Comparison of ENCODE assay signal across 11 cellular contexts in the genomic region with DNA sequence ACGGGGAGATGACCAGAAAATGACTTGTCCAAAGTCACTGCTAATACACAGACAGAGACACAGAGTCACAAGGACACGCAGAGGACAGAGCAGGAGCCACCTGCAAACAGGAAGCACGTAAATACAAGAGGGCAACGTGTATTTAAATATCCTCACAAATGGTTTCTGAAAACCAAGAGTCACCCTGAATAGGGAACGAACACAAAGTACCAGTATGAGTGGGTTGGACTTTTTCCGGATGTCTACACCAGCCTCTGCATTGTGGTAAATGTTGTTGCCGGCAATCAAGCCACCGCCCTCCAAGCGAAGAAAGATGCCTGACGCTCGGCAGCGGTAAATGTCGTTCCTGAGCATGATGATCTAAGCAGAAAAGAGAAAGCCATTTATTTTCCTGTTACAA. TPM values are rescaled to one million over a fixed set of nuclear protein-coding genes. Genes with fewer than 3 reads are reported as not detected.
DNase-seq lines count a peak whose midpoint lies in the region; ATAC-seq, FAIRE-seq and TF ChIP-seq lines count a peak whose summit lies in the region.
"Had no signal": no experiment of that assay in that cellular context is flagged by ENCODE, and none has a peak within 500 bp of the region (broad histone marks: within the 10 kb centered on the region; RNA-seq: fewer than 3 reads in every experiment).

No MANE protein-coding gene starts in this region.

- ATAC-seq in GM21786 (IDR thresholded peaks at IDR 0.05; ENCODE audit: unreplicated experiment), result peak; percentile 58
- ATAC-seq in mucosa of descending colon, result peak; percentile 68
- ATAC-seq in left colon, result no peak

- TF ChIP-seq CTCF in mucosa of descending colon (IDR thresholded peaks at IDR 0.05), result no peak

- DNase-seq in GM18507 (ENCODE audit: extremely low spot score, insufficient read length, low read depth), result peak; percentile 40
- peak; percentile 17 to 77 (median 47) for DNase-seq in T-helper 1 cell
- no peak for DNase-seq in mucosa of descending colon
- no peak for DNase-seq in NCI-H526 treated with DMSO at 0.1 percent for 48 hours (lab: John Stamatoyannopoulos, UW)
- no peak for DNase-seq in dedifferentiated amniotic fluid mesenchymal stem cell (ENCODE audit: extremely low spot score)
- no peak for DNase-seq in NCI-H1105 (lab: John Stamatoyannopoulos, UW)
- DNase-seq in left colon, result no peak
- DNase-seq: DMS79 treated with DMSO at 0.1 percent for 48 hours, occipital lobe had no signal

- intact Hi-C loops in mucosa of descending colon (cut with DNase I, micrococcal nuclease) (no loop called here), left colon (cut with DNase I, micrococcal nuclease) (no loop called here)

- no peaks in the 10 kb centered on the region for H3K36me3 ChIP-seq in mucosa of descending colon (ENCODE audit: low read depth)

- peak; percentile 90 for FAIRE-seq in GM18507 (lab: Jason Lieb, UNC)
- FAIRE-seq: endometrium had no signal

- H3K9me3 ChIP-seq in mucosa of descending colon, result no peaks in the 10 kb centered on the region

- no peak overlapping the region for H3K4me3 ChIP-seq in mucosa of descending colon

- no peaks in the 10 kb centered on the region for H3K4me1 ChIP-seq in mucosa of descending colon (ENCODE audit: low read depth)

RNA-seq across cellular contexts. Expression of gene FBXO10, which starts 44.5 kb away (rescaled TPM):
- total RNA-seq in mucosa of descending colon (10 to 100 TPM in 1 of 3 donors, 1 to 10 TPM in 2; 3.4 to 15.9 (median 4.6) TPM), left colon (1 to 10 TPM; 4.0 to 4.4 TPM)

RNA-seq across cellular contexts. Expression of gene POLR1E, which starts 46.0 kb away (rescaled TPM):
- 10 to 100 TPM; 10.5 to 21.2 (median 11.2) TPM for total RNA-seq in mucosa of descending colon
- 10 to 100 TPM in 1 of 2 donors, 1 to 10 TPM in 1; 8.5 to 11.4 TPM for total RNA-seq in left colon

Comparison
In these comparisons a context has a peak if more than half of its experiments do, and no peak if none do; other contexts are left out.
1. DNase-seq: peak in GM18507 (single experiment) and T-helper 1 cell (5 of 5); none in mucosa of descending colon (0 of 3), NCI-H526 treated with DMSO at 0.1 percent for 48 hours (single experiment), dedifferentiated amniotic fluid mesenchymal stem cell (single experiment), NCI-H1105 (single experiment) and left colon (0 of 2).